1 cellular context compared by ENCODE assay signal in the genomic region with DNA sequence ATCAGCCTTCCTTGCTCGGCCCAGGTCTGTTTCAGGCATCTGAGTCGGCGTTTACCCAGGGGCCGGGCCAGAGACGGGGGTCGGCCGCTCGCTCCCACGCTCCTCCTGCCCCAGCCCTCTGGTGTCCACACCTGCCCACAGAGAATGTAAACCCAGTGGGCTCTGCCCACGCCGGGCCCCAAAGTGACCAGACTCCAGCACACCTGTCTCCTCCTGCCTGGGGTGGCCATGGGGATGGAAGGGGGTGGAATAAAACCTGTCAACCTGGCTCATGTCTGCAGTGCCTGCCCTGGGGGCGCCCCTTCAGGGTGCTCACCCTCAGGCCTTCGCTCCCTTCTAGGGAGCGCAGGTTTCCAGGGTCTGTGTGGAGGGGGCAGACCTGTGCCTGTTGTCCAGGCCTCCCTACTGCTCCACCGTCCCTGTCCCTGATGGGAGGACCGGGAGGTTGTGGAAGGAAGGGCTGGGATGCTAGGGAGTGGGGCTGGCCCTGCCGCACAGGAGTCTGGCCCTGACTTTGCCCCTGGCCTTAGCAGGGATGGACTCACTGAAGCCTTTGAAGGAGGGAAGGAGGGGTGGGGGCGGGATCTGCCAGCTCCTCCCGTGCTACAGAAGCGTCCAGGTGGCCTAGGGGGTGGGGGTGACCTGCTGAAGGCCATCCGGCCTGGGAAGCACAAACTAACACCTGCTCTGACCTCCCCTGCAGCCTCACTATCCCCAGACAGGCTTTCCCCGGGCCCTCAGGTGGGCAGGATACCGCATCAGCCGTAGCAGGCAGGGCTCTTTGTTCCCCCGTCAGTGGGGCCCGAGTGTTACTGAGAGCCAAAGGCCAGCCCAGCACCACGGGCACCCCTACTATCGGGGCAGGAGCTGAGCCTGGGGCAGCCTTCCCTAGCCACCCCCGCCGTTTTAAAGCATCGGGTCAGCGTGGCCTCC.
TF ChIP-seq lines count a peak whose summit lies in the region.

No MANE protein-coding gene starts in this region.

TF ChIP-seq in IMR-90, 13 proteins besides CTCF, POLR2A, EP300 and RAD21:
- no peak for TF ChIP-seq FOS (IDR thresholded peaks at IDR 0.05; ENCODE audit: low read depth, low read length)
- no peak for TF ChIP-seq BHLHE40 (IDR thresholded peaks at IDR 0.05; ENCODE audit: low read depth, low read length)
- no peak for TF ChIP-seq RFX5 (IDR thresholded peaks at IDR 0.05; ENCODE audit: low read depth, low read length)
- no peak for TF ChIP-seq CHD1 (IDR thresholded peaks at IDR 0.05; ENCODE audit: low read depth, low read length)
- TF ChIP-seq USF2 (IDR thresholded peaks at IDR 0.05; ENCODE audit: low read depth, low read length), result no peak
- TF ChIP-seq MAFK (IDR thresholded peaks at IDR 0.05; ENCODE audit: low read depth, low read length), result no peak
- no peak for TF ChIP-seq NFE2L2 (IDR thresholded peaks at IDR 0.05; ENCODE audit: low read depth, low read length)
- TF ChIP-seq CEBPB (IDR thresholded peaks at IDR 0.05; ENCODE audit: low read depth, low read length), result no peak
